In the genomic region with DNA sequence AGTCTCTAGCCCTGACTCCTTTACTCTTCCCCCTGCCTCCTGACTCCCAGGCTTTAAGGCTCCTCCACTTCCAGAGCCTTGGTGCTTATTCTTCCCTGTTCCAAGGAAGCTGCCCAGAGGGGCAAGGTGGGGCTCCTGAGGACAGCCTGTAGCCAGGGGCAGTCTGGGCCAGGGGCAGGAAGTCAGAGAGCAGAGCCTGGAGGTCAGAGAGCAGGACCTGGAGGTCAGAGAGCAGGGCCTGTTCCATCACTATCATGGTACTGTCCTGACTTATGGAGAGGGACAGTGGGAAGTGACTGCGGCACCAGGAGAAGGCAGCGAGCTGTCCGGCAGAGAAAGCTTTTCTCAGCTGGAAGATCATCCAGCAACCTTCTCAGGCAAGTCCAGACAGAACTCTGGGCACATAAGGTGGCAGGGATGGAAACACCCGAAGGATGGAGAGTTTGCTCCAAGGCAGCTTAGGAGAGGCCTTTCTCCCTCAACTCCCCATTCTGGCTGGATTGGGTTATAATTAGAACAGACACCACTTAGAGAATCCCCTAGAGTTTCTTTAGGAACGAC, we compare ENCODE assay signal across 11 cellular contexts. TPM values are rescaled to one million over a fixed set of nuclear protein-coding genes. Genes with fewer than 3 reads are reported as not detected.
A peak's percentile ranks its signal among the peaks of the same experiment; 100 is the strongest.
DNase-seq lines count a peak whose midpoint lies in the region; ATAC-seq and TF ChIP-seq lines count a peak whose summit lies in the region.
"Had no signal": no experiment of that assay in that cellular context is flagged by ENCODE, and none has a peak within 500 bp of the region (broad histone marks: within the 10 kb centered on the region; RNA-seq: fewer than 3 reads in every experiment).

No MANE protein-coding gene starts in this region.

- TF ChIP-seq CTCF in mammary epithelial cell (conservative IDR thresholded peaks at IDR 0.05 in 1 of 2, IDR thresholded peaks at IDR 0.05 in 1 of 2; ENCODE audit: extremely low read depth in 1 of 2, insufficient read depth in 1 of 2, low read depth in 1 of 2, low read length in 2 of 2) (no peak), gastrocnemius medialis (IDR thresholded peaks at IDR 0.05 in 4 of 5, conservative IDR thresholded peaks at IDR 0.05 in 1 of 5) (no peak)

- peaks cover 7% of the 10 kb centered on the region for H3K4me1 ChIP-seq in CD8-positive, alpha-beta memory T cell (ENCODE audit: insufficient read depth, low read length)
- H3K4me1 ChIP-seq in mammary epithelial cell (ENCODE audit: insufficient read depth, low read length) (peaks cover 72% of the 10 kb centered on the region), gastrocnemius medialis (peaks cover 60 to 65% of the 10 kb centered on the region in 2 donors)

- no peaks in the 10 kb centered on the region for H3K9me3 Mint-ChIP-seq in CD8-positive, alpha-beta memory T cell

- peaks cover 84% of the 10 kb centered on the region for H3K79me2 ChIP-seq in mammary epithelial cell (ENCODE audit: insufficient read depth, low read length)

- no peak overlapping the region for H3K27ac Mint-ChIP-seq in CD8-positive, alpha-beta memory T cell

- no peaks in the 10 kb centered on the region for H3K36me3 ChIP-seq in CD8-positive, alpha-beta memory T cell (ENCODE audit: insufficient read depth, low read length)
- peaks cover 10% of the 10 kb centered on the region for H3K36me3 ChIP-seq in mammary epithelial cell (ENCODE audit: insufficient read depth, low read length)
- H3K36me3 ChIP-seq in gastrocnemius medialis, result peaks cover 0 to 30% of the 10 kb centered on the region in 2 donors

- POLR2A ChIA-PET in CD8-positive, alpha-beta memory T cell (lab: Charles Lee), result no interaction called here

- H3K4me3 Mint-ChIP-seq in CD8-positive, alpha-beta memory T cell, result no peak overlapping the region

- dilution Hi-C loops in mammary epithelial cell (cut with HindIII; ENCODE audit: low sequenced_read_pairs), result no loop called here

- TF ChIP-seq POLR2A in gastrocnemius medialis (IDR thresholded peaks at IDR 0.05), result no peak

- intact Hi-C loops in mammary epithelial cell (cut with micrococcal nuclease) (loop anchor here (1.0 kb wide), 4 partner anchors 12 to 87 kb away; no protein-coding TSS in a partner anchor), gastrocnemius medialis (cut with DNase I; ENCODE audit: low total_unique reads) (loop anchor here (1.0 kb wide), 1 partner anchor 25 kb away; the partner anchor contains the start of gene PLXNA2)

- H3K27me3 Mint-ChIP-seq in CD8-positive, alpha-beta memory T cell, result peaks cover 1 to 7% of the 10 kb centered on the region in 2 donors

- peak overlapping the region; percentile 30 for H3K9ac ChIP-seq in mammary epithelial cell (ENCODE audit: insufficient read depth, low read length)

- peak overlapping the region; percentile 68 for H3K4me2 ChIP-seq in mammary epithelial cell (ENCODE audit: insufficient read depth, low read depth, low read length)

- no peak overlapping the region for H3K4me3 ChIP-seq in CD8-positive, alpha-beta memory T cell (ENCODE audit: low read length)
- H3K4me3 ChIP-seq in mammary epithelial cell (replicated peaks in 1 of 3; ENCODE audit: insufficient read depth in 1 of 3, low read depth in 2 of 3, low read length in 3 of 3), result no peak overlapping the region
- peak overlapping the region in 2 of 4 donors; percentile 10 to 30 for H3K4me3 ChIP-seq in gastrocnemius medialis

- peak overlapping the region; percentile 73 for H3K27ac ChIP-seq in CD8-positive, alpha-beta memory T cell (ENCODE audit: low read depth, low read length)
- H3K27ac ChIP-seq in mammary epithelial cell (ENCODE audit: insufficient read depth, low read depth, low read length) (peak overlapping the region; percentile 82), gastrocnemius medialis (peak overlapping the region; percentile 81 to 86 (median 84))

- in situ Hi-C loops in mammary epithelial cell (cut with MboI; ENCODE audit: low sequenced_read_pairs in 2 of 2) (no loop called here), gastrocnemius medialis (cut with MboI; ENCODE audit: low sequenced_read_pairs in 4 of 4) (no loop called here)

- peaks cover 0 to 8% (median 0%) of the 10 kb centered on the region in 3 donors for H3K36me3 Mint-ChIP-seq in CD8-positive, alpha-beta memory T cell

- H4K20me1 ChIP-seq in mammary epithelial cell (ENCODE audit: insufficient read depth, low read length), result no peaks in the 10 kb centered on the region

- 0% methylated on average over 5 of the region's 5 CpGs for WGBS in mammary epithelial cell (ENCODE audit: low coverage, missing lambda C conversion rate)

- no peak for DNase-seq in CD8-positive, alpha-beta memory T cell
- DNase-seq in mammary epithelial cell, result peak; percentile 87
- DNase-seq in islet precursor cell, result peak; percentile 64
- DNase-seq in gastrocnemius medialis, result no peak
- DNase-seq in stimulated activated naive CD4-positive, alpha-beta T cell (lab: John Stamatoyannopoulos, UW), result no peak
- DNase-seq in NCI-H1417 treated with DMSO at 0.1 percent for 48 hours (lab: John Stamatoyannopoulos, UW), result no peak
- DNase-seq in GM03348 (ENCODE audit: low spot score), result no peak
- DNase-seq: activated CD4-positive, alpha-beta T cell treated with anti-CD3 and anti-CD28 coated beads for 1 hour; DMS153; NCI-H748 treated with DMSO at 0.1 percent for 48 hours had no signal

- CTCF ChIA-PET in CD8-positive, alpha-beta memory T cell (lab: Charles Lee), result no interaction called here
- CTCF ChIA-PET in mammary epithelial cell (lab: Charles Lee; ENCODE audit: low non-redundant PET), result interaction anchor here (0.5 to 1.5 kb wide), 3 partner anchors 12 to 197 kb away, joined by 4 to 14 read pairs (median 8); no protein-coding TSS in a partner anchor

- peak overlapping the region; percentile 67 for H2AFZ ChIP-seq in mammary epithelial cell (ENCODE audit: low read depth, low read length)

- no peaks in the 10 kb centered on the region for H3K27me3 ChIP-seq in CD8-positive, alpha-beta memory T cell (ENCODE audit: insufficient read depth, low read length, poor library complexity, severe bottlenecking)
- H3K27me3 ChIP-seq in mammary epithelial cell (ENCODE audit: insufficient read depth, low read length) (no peaks in the 10 kb centered on the region), gastrocnemius medialis (no peaks in the 10 kb centered on the region)

- H3K4me1 Mint-ChIP-seq in CD8-positive, alpha-beta memory T cell, result no peaks in the 10 kb centered on the region

- BruUV-seq in mammary epithelial cell (replicated peaks; lab: Mats Ljungman, UMichigan), result TSS peak; percentile 52

- H3K9me3 ChIP-seq in CD8-positive, alpha-beta memory T cell (ENCODE audit: low read length), result no peaks in the 10 kb centered on the region
- H3K9me3 ChIP-seq in mammary epithelial cell (replicated peaks; ENCODE audit: insufficient read depth, low read length) (no peaks in the 10 kb centered on the region), gastrocnemius medialis (no peaks in the 10 kb centered on the region)

- ATAC-seq in gastrocnemius medialis (peak in 1 of 2 donors; percentile 8), HG03520 (IDR thresholded peaks at IDR 0.05; ENCODE audit: unreplicated experiment) (no peak)

RNA-seq across cellular contexts. Expression of gene PLXNA2, which starts 25.0 kb away (rescaled TPM):
- 1 to 10 TPM in 1 of 2 experiments, under 1 TPM in 1; 0.75 to 1.1 TPM for total RNA-seq in CD8-positive, alpha-beta memory T cell
- polyA plus RNA-seq in CD8-positive, alpha-beta memory T cell, result 1.0 TPM
- 10 to 100 TPM in 1 of 2 donors, 1 to 10 TPM in 1; 6.5 to 42.9 TPM for total RNA-seq in mammary epithelial cell
- polyA plus RNA-seq in mammary epithelial cell, result 11.5 TPM
- 45.4 TPM for polyA minus RNA-seq in mammary epithelial cell
- total RNA-seq in gastrocnemius medialis, result 10 to 100 TPM; 12.4 to 20.0 (median 16.2) TPM

Comparison
In these comparisons a context has a peak if more than half of its experiments do, and no peak if none do; other contexts are left out.
1. DNase-seq: peak in mammary epithelial cell (single experiment) and islet precursor cell (single experiment); none in CD8-positive, alpha-beta memory T cell (0 of 5), gastrocnemius medialis (0 of 2), stimulated activated naive CD4-positive, alpha-beta T cell (0 of 6), NCI-H1417 treated with DMSO at 0.1 percent for 48 hours (single experiment) and GM03348 (single experiment).
2. Peak in every context shown above with its lines, with median percentiles within 50 percentile points of each other: H3K27ac ChIP-seq.